In the genomic region with DNA sequence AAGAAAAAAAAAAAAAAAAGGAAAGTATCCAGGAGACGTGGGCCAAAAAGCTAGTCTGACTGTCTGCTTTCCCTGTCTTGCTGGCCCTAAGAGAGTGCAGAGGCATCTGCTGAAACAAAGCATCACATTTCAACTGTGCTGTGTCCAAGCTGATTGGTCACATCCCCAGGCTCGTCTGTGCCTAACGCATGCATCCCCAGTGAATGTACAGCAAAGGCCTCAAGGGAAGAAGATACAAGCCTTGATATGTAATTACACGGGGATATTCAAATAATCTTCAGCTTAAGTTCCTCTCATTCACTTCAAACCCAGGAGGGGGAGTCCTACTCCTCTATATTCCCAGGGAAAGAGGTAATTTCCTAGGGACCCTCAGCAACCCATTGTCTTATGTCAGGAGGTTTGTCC, we compare ENCODE assay signal across 9 cellular contexts. TPM values are rescaled to one million over a fixed set of nuclear protein-coding genes. Genes with fewer than 3 reads are reported as not detected.
DNase-seq lines count a peak whose midpoint lies in the region; ATAC-seq and TF ChIP-seq lines count a peak whose summit lies in the region.
"Had no signal": no experiment of that assay in that cellular context is flagged by ENCODE, and none has a peak within 500 bp of the region (broad histone marks: within the 10 kb centered on the region; RNA-seq: fewer than 3 reads in every experiment).

No MANE protein-coding gene starts in this region.

- H3K4me1 ChIP-seq in neuronal stem cell (ENCODE audit: control insufficient read depth in 2 of 2, insufficient read depth in 1 of 2, low read depth in 1 of 2, low read length in 2 of 2) = peaks cover 8 to 12% of the 10 kb centered on the region in 2 donors

- no peak overlapping the region for H2AK5ac ChIP-seq in neuronal stem cell (ENCODE audit: low read depth, low read length)

- peaks cover 62% of the 10 kb centered on the region for H3K4me1 Mint-ChIP-seq in T-helper 1 cell treated with Interleukin-12 subunit alpha and Interleukin-12 subunit beta and Interleukin-4 antibody, amounts not matched to agents 30 μg/mL and 1 μg/mL, for 36 hours (ENCODE audit: low read depth)

- H3K4ac ChIP-seq in neuronal stem cell (ENCODE audit: low read length) = no peak overlapping the region

- H2BK120ac ChIP-seq in neuronal stem cell (ENCODE audit: low read depth, low read length) = no peak overlapping the region

- no peak overlapping the region for H4K91ac ChIP-seq in neuronal stem cell (ENCODE audit: low read depth, low read length, poor library complexity)

- H3K9ac ChIP-seq in neuronal stem cell (ENCODE audit: low read depth, low read length, poor library complexity) = no peak overlapping the region

- no peak overlapping the region for H2BK15ac ChIP-seq in neuronal stem cell (ENCODE audit: low read length)

- H3K4me3 ChIP-seq in astrocyte of the cerebellum (ENCODE audit: low read depth, low read length) (no peak overlapping the region), neuronal stem cell (ENCODE audit: low read length in 2 of 2) (no peak overlapping the region)

- in situ Hi-C loops in astrocyte of the cerebellum (cut with HindIII; ENCODE audit: low sequenced_read_pairs) = no loop called here

- WGBS in neuronal stem cell (ENCODE audit: extremely low coverage in 2 of 2, insufficient read length in 2 of 2, insufficient replicate concordance in 1 of 2), 2 donors = no CpG with 5 or more reads among the region's 4 CpGs

- ATAC-seq in HG02884 (IDR thresholded peaks at IDR 0.05; ENCODE audit: unreplicated experiment) (no peak), GM18498 (IDR thresholded peaks at IDR 0.05; ENCODE audit: unreplicated experiment) (no peak)

- no peak overlapping the region for H3K27ac ChIP-seq in neuronal stem cell (replicated peaks; ENCODE audit: low read length)

- H3K27me3 Mint-ChIP-seq in T-helper 1 cell treated with Interleukin-12 subunit alpha and Interleukin-12 subunit beta and Interleukin-4 antibody, amounts not matched to agents 30 μg/mL and 1 μg/mL, for 36 hours (ENCODE audit: low read depth) = no peaks in the 10 kb centered on the region
- H3K27me3 Mint-ChIP-seq: central memory CD8-positive, alpha-beta T cell had no signal

- H2BK12ac ChIP-seq in neuronal stem cell (ENCODE audit: low read length) = no peak overlapping the region

- DNase-seq in T-helper 1 cell (no peak), HT-29 (ENCODE audit: low spot score) (peak; percentile 24), astrocyte of the cerebellum (ENCODE audit: low read depth) (no peak), neuronal stem cell (ENCODE audit: low spot score) (no peak), medulla oblongata (ENCODE audit: extremely low spot score) (no peak)

- no peak overlapping the region for H3K18ac ChIP-seq in neuronal stem cell (ENCODE audit: low read length)

- H3K79me1 ChIP-seq in neuronal stem cell (ENCODE audit: low read depth, low read length) = no peaks in the 10 kb centered on the region

- H3K23ac ChIP-seq in neuronal stem cell (ENCODE audit: low read depth, low read length, poor library complexity) = no peak overlapping the region

- peaks cover 0 to 2% of the 10 kb centered on the region in 2 donors for H3K9me3 ChIP-seq in neuronal stem cell (replicated peaks in 1 of 2; ENCODE audit: control insufficient read depth in 2 of 2, insufficient read depth in 1 of 2, low read depth in 1 of 2, low read length in 2 of 2)

- H3K36me3 ChIP-seq in neuronal stem cell (replicated peaks in 1 of 2; ENCODE audit: control insufficient read depth in 2 of 2, insufficient read depth in 2 of 2, low read length in 2 of 2) = no peaks in the 10 kb centered on the region

- H3K4me2 ChIP-seq in neuronal stem cell (ENCODE audit: insufficient read depth, low read length, poor library complexity, severe bottlenecking) = no peak overlapping the region

- H3K27me3 ChIP-seq in neuronal stem cell (ENCODE audit: control insufficient read depth in 3 of 3, insufficient read depth in 3 of 3, low read depth in 1 of 3, low read length in 3 of 3) = no peaks in the 10 kb centered on the region

- peak; percentile 21 for TF ChIP-seq CTCF in astrocyte of the cerebellum (IDR thresholded peaks at IDR 0.05; ENCODE audit: low read depth, low read length, missing control alignments)

- no peak overlapping the region for H3K4me3 Mint-ChIP-seq in T-helper 1 cell treated with Interleukin-12 subunit alpha and Interleukin-12 subunit beta and Interleukin-4 antibody, amounts not matched to agents 30 μg/mL and 1 μg/mL, for 36 hours
- H3K4me3 Mint-ChIP-seq: central memory CD8-positive, alpha-beta T cell had no signal

- no peaks in the 10 kb centered on the region for H3K9me3 Mint-ChIP-seq in T-helper 1 cell treated with Interleukin-12 subunit alpha and Interleukin-12 subunit beta and Interleukin-4 antibody, amounts not matched to agents 30 μg/mL and 1 μg/mL, for 36 hours
- H3K9me3 Mint-ChIP-seq: central memory CD8-positive, alpha-beta T cell had no signal

- peak overlapping the region; percentile 44 for H2AFZ ChIP-seq in neuronal stem cell (ENCODE audit: low read length)

- no peak overlapping the region for H3K14ac ChIP-seq in neuronal stem cell (ENCODE audit: low read length)

- H3K27ac Mint-ChIP-seq in T-helper 1 cell treated with Interleukin-12 subunit alpha and Interleukin-12 subunit beta and Interleukin-4 antibody, amounts not matched to agents 30 μg/mL and 1 μg/mL, for 36 hours = peak overlapping the region; percentile 67

- peaks cover 30% of the 10 kb centered on the region for H3K36me3 Mint-ChIP-seq in T-helper 1 cell treated with Interleukin-12 subunit alpha and Interleukin-12 subunit beta and Interleukin-4 antibody, amounts not matched to agents 30 μg/mL and 1 μg/mL, for 36 hours (ENCODE audit: low read depth)

- no peak overlapping the region for H4K8ac ChIP-seq in neuronal stem cell (ENCODE audit: low read depth, low read length)

- no peak overlapping the region for H2BK5ac ChIP-seq in neuronal stem cell (ENCODE audit: low read length)

RNA-seq across cellular contexts. Expression of gene SORL1, which starts 5.4 kb away (rescaled TPM):
- 43.6 and 49.8 TPM in 2 replicates for total RNA-seq in HT-29 (2014; rRNA removed; shearing (Covaris generic))
- 6.7 TPM for polyA plus RNA-seq in neuronal stem cell (2013, experiment 1 of 2)
- 6.7 TPM for polyA plus RNA-seq in neuronal stem cell (2013, experiment 2 of 2)
